ENCODE assay signal across 1 cellular context in genomic region chr1:155093938-155094621, GRCh38.
TF ChIP-seq lines count a peak whose summit lies in the region.

No MANE protein-coding gene starts in this region.

TF ChIP-seq in HepG2, 621 proteins besides CTCF, POLR2A, EP300 and RAD21 (continues in another document):
- TF ChIP-seq ZZZ3 (CRISPR knock-in tag; IDR thresholded peaks at IDR 0.05; ENCODE audit: borderline replicate concordance), result no peak
- no peak for TF ChIP-seq PAXIP1 (CRISPR knock-in tag; conservative IDR thresholded peaks at IDR 0.05)
- 0 out of 2 replicates have a peak, but pooled peaks have one; percentile 52 for TF ChIP-seq ZNF800 (CRISPR knock-in tag; IDR thresholded peaks at IDR 0.05)
- no peak for TF ChIP-seq ZNF597 (CRISPR knock-in tag; IDR thresholded peaks at IDR 0.05)
- no peak for TF ChIP-seq SSRP1 (CRISPR knock-in tag; IDR thresholded peaks at IDR 0.05)
- no peak for TF ChIP-seq TIGD3 (CRISPR knock-in tag; IDR thresholded peaks at IDR 0.05; ENCODE audit: borderline replicate concordance)
- no peak for TF ChIP-seq U2AF1 (optimal IDR thresholded peaks at IDR 0.05; ENCODE audit: low read depth, low read length)
- peak; percentile 7; the same call in 1 of the 2 replicates for TF ChIP-seq FOXA3 (CRISPR knock-in tag; IDR thresholded peaks at IDR 0.05)
- TF ChIP-seq ZBTB20 (CRISPR knock-in tag; IDR thresholded peaks at IDR 0.05; ENCODE audit: borderline replicate concordance, low read depth), result no peak
- TF ChIP-seq KDM2A (CRISPR knock-in tag; IDR thresholded peaks at IDR 0.05; ENCODE audit: borderline replicate concordance, low read depth), result peak; percentile 35; the same call in 1 of the 2 replicates
- TF ChIP-seq CBFB (CRISPR knock-in tag; IDR thresholded peaks at IDR 0.05), result no peak
- no peak for TF ChIP-seq EZH2 (conservative IDR thresholded peaks at IDR 0.05; ENCODE audit: low read depth, low read length)
- TF ChIP-seq ZNF737 (CRISPR knock-in tag; IDR thresholded peaks at IDR 0.05; ENCODE audit: borderline replicate concordance), result no peak
- no peak for TF ChIP-seq ATF1 (CRISPR knock-in tag; IDR thresholded peaks at IDR 0.05)
- TF ChIP-seq IRF1 (CRISPR knock-in tag; IDR thresholded peaks at IDR 0.05; ENCODE audit: low read depth), result no peak
- TF ChIP-seq MAX (IDR thresholded peaks at IDR 0.05), result peak; percentile 18; the same call in 1 of the 2 replicates
- 0 out of 2 replicates have a peak, but pooled peaks have one; percentile 53 for TF ChIP-seq TRAFD1 (CRISPR knock-in tag; IDR thresholded peaks at IDR 0.05; ENCODE audit: borderline replicate concordance)
- no peak for TF ChIP-seq ZNF124 (CRISPR knock-in tag; IDR thresholded peaks at IDR 0.05)
- TF ChIP-seq ZXDC (CRISPR knock-in tag; IDR thresholded peaks at IDR 0.05), result no peak
- no peak for TF ChIP-seq ZKSCAN5 (CRISPR knock-in tag; IDR thresholded peaks at IDR 0.05)
- no peak for TF ChIP-seq ZNF639 (CRISPR knock-in tag; conservative IDR thresholded peaks at IDR 0.05)
- no peak for TF ChIP-seq ZNF781 (CRISPR knock-in tag; IDR thresholded peaks at IDR 0.05; ENCODE audit: borderline replicate concordance, not compliant biosample characterization)
- TF ChIP-seq SIN3B (IDR thresholded peaks at IDR 0.05; ENCODE audit: low read length), result no peak
- no peak for TF ChIP-seq KDM4B (CRISPR knock-in tag; IDR thresholded peaks at IDR 0.05)
- no peak for TF ChIP-seq ZNF253 (CRISPR knock-in tag; IDR thresholded peaks at IDR 0.05; ENCODE audit: borderline replicate concordance)
- TF ChIP-seq SRSF1 (optimal IDR thresholded peaks at IDR 0.05; ENCODE audit: low read depth, low read length), result no peak
- TF ChIP-seq E2F1 (CRISPR knock-in tag; IDR thresholded peaks at IDR 0.05), result no peak
- TF ChIP-seq HNF4G (IDR thresholded peaks at IDR 0.05; ENCODE audit: borderline replicate concordance, low read depth, low read length), result no peak
- no peak for TF ChIP-seq HNF4G (CRISPR knock-in tag; IDR thresholded peaks at IDR 0.05; ENCODE audit: borderline replicate concordance, low read depth)
- no peak for TF ChIP-seq ZNF121 (CRISPR knock-in tag; IDR thresholded peaks at IDR 0.05)
- no peak for TF ChIP-seq ZBTB49 (CRISPR knock-in tag; IDR thresholded peaks at IDR 0.05; ENCODE audit: borderline replicate concordance)
- TF ChIP-seq NR0B2 (CRISPR knock-in tag; IDR thresholded peaks at IDR 0.05), result no peak
